ENCODE assay signal across 8 cellular contexts in the genomic region with DNA sequence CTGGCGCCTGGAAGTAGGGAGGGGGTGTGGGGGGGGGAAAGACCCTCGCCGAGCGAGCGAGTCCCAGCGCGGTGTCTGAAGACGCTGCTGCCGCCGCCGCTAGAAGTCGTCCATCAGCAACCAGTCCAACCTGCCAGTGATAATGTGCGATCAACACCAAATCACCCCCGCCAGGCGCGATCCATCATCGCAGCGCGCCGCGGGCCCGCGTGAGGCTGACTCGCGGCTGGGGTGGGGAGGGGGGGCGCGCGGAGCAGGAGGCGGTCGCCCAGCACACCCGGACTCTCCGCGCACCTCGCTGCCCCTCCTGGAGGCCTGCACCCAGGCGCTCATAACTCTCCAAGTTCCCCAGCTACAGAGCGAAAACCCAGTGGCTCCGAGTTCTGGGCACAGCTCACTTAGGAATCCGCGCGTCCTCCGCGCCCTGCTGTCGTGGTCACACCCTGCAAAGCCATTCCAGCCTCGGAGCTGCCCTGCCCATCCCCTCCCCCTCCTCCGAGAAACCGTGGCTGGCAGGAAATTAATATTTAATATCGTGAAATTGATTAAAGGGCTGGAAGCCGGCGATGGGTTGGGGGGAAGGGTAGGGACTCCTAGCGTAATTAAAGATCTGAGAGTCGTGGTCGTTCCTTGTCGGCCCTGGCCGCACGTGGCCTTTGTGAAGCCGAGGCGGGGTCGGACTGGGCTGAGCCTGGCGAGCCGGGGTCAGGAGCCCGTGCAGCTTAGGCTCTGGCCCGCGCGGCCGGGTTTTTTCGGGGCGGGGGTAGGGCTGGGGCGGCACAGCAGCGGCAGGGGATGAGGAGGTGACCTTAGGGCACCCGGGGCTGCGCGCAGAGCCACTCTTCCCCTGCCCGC. TPM values are rescaled to one million over a fixed set of nuclear protein-coding genes. Genes with fewer than 3 reads are reported as not detected.
DNase-seq lines count a peak whose midpoint lies in the region; ATAC-seq and TF ChIP-seq lines count a peak whose summit lies in the region.

No MANE protein-coding gene starts in this region.

- DNase-seq in NOMO-1 treated with DMSO at 0.1 percent for 48 hours (lab: John Stamatoyannopoulos, UW; ENCODE audit: unreplicated experiment) (peak; percentile 25), NOMO-1 (lab: John Stamatoyannopoulos, UW; ENCODE audit: unreplicated experiment in 2 of 2) (no peak), testis (no peak), cerebellar cortex (ENCODE audit: low spot score) (no peak), HuH-7 (ENCODE audit: low spot score) (no peak)
- DNase-seq in activated CD8-positive, alpha-beta T cell treated with anti-CD3 and anti-CD28 coated beads, Interleukin-2, amount 10 ng/mL, durations not matched to agents 7 days and 5 days: no peak

- peak overlapping the region; percentile 21 to 48 for H3K4me3 ChIP-seq in testis

- intact Hi-C loops in testis (cut with DNase I; ENCODE audit: low total_unique reads): no loop called here

- peak overlapping the region; percentile 10 for H3K27ac ChIP-seq in layer of hippocampus (ENCODE audit: low read depth, low read length)
- H3K27ac ChIP-seq in testis: no peak overlapping the region

- no peaks in the 10 kb centered on the region for H3K36me3 Mint-ChIP-seq in activated CD8-positive, alpha-beta T cell treated with anti-CD3 and anti-CD28 coated beads, Interleukin-2, amount 10 ng/mL, durations not matched to agents 7 days and 5 days (ENCODE audit: low read depth)

- TF ChIP-seq POLR2A in testis (IDR thresholded peaks at IDR 0.05): no peak

- no peak for TF ChIP-seq CTCF in testis (IDR thresholded peaks at IDR 0.05)

- no peaks in the 10 kb centered on the region for H3K9me3 ChIP-seq in testis

- 48 to 80% methylated on average over 11 to 31 of the region's 73 CpGs for WGBS in testis, 2 donors

- H3K4me1 ChIP-seq in testis: peaks cover 4% of the 10 kb centered on the region

- CTCF ChIA-PET in activated CD8-positive, alpha-beta T cell treated with anti-CD3 and anti-CD28 coated beads, Interleukin-2, amount 10 ng/mL, durations not matched to agents 7 days and 5 days (lab: Charles Lee): no interaction called here

- H3K27me3 Mint-ChIP-seq in activated CD8-positive, alpha-beta T cell treated with anti-CD3 and anti-CD28 coated beads, Interleukin-2, amount 10 ng/mL, durations not matched to agents 7 days and 5 days (ENCODE audit: low read depth): no peaks in the 10 kb centered on the region

- no peak overlapping the region for H3K27ac Mint-ChIP-seq in activated CD8-positive, alpha-beta T cell treated with anti-CD3 and anti-CD28 coated beads, Interleukin-2, amount 10 ng/mL, durations not matched to agents 7 days and 5 days

- POLR2A ChIA-PET in activated CD8-positive, alpha-beta T cell treated with anti-CD3 and anti-CD28 coated beads, Interleukin-2, amount 10 ng/mL, durations not matched to agents 7 days and 5 days (lab: Charles Lee): interaction anchor here (1.7 to 3.0 kb wide), 3 partner anchors 12 to 58 kb away, joined by 4 to 9 read pairs (median 6); a partner anchor contains a TSS

- H3K9me3 Mint-ChIP-seq in activated CD8-positive, alpha-beta T cell treated with anti-CD3 and anti-CD28 coated beads, Interleukin-2, amount 10 ng/mL, durations not matched to agents 7 days and 5 days (ENCODE audit: insufficient read depth): no peaks in the 10 kb centered on the region

- H3K36me3 ChIP-seq in testis (ENCODE audit: low read depth, missing control alignments): no peaks in the 10 kb centered on the region

- ATAC-seq in activated CD8-positive, alpha-beta T cell treated with anti-CD3 and anti-CD28 coated beads, Interleukin-2, amount 10 ng/mL, durations not matched to agents 7 days and 5 days: no peak
- ATAC-seq in GM21576 (IDR thresholded peaks at IDR 0.05; ENCODE audit: unreplicated experiment): no peak

- H3K4me1 Mint-ChIP-seq in activated CD8-positive, alpha-beta T cell treated with anti-CD3 and anti-CD28 coated beads, Interleukin-2, amount 10 ng/mL, durations not matched to agents 7 days and 5 days (ENCODE audit: low read depth): peaks cover 18% of the 10 kb centered on the region

- H3K4me3 Mint-ChIP-seq in activated CD8-positive, alpha-beta T cell treated with anti-CD3 and anti-CD28 coated beads, Interleukin-2, amount 10 ng/mL, durations not matched to agents 7 days and 5 days: peak overlapping the region; percentile 74

- H3K27me3 ChIP-seq in layer of hippocampus (ENCODE audit: control insufficient read depth, insufficient read depth, low read length): no peaks in the 10 kb centered on the region
- H3K27me3 ChIP-seq in testis: no peaks in the 10 kb centered on the region

RNA-seq across cellular contexts. Expression of a gene that starts 58.1 kb away (rescaled TPM):
- 10 to 100 TPM; 41.5 to 45.5 TPM for total RNA-seq in activated CD8-positive, alpha-beta T cell treated with anti-CD3 and anti-CD28 coated beads, Interleukin-2, amount 10 ng/mL, durations not matched to agents 7 days and 5 days
- 10 to 100 TPM; 46.8 to 69.6 TPM for total RNA-seq in testis
- polyA plus RNA-seq in testis (ENCODE audit: insufficient read depth, low read depth, low replicate concordance): 26.4 TPM
